Comparison of ENCODE assay signal across 8 cellular contexts in the genomic region with DNA sequence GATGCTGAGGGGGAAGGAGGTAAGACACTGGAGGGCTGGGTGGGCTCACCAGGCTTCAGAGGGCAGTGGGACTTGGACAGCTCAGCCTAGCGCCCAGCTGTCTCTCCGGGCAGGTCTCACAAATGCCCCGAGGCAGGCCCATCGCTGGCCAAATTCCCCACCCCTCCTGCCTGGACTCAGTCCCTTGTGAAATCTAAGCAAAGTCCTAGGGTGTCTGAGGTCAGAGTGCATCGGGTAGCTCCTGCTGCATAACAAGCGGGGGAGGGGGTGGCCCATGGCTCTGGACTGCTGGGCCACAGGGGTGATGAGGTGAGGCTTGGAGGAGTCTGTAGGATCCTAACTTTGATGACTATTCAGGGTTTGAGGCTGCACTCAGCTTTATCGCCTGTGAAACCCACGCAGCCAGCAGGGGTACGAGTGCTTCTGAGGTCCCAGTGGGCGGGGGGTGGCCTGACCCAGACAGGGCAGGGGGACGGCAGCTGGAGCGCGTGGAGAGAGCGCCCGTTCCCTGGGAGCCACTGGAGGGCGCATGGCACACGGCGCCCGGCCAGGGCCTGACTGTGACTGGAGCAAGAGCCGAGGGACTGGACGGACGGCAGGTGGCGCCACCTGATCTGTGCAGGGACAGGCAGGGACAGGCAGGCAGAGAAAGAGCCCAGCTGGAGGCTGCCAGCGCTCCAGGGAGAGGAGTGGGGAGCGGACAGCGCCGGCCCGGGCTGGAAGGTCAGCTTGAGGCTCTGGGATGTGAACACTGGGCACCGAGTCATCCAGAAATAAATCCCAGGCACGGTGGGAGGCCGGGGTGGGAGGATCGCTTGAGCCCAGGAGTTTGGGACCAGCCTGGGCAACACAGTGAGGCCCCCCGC. TPM values are rescaled to one million over a fixed set of nuclear protein-coding genes. Genes with fewer than 3 reads are reported as not detected.
DNase-seq lines count a peak whose midpoint lies in the region; ATAC-seq and TF ChIP-seq lines count a peak whose summit lies in the region.

No MANE protein-coding gene starts in this region.

- H3K4me2 ChIP-seq in DOHH2 (ENCODE audit: low read length) (peak overlapping the region; percentile 45), Karpas-422 (ENCODE audit: low read depth, low read length, poor library complexity, severe bottlenecking) (no peak overlapping the region)

- H3K4me1 ChIP-seq in DOHH2 (ENCODE audit: control insufficient read depth, low read length) (peaks cover 47% of the 10 kb centered on the region), Karpas-422 (ENCODE audit: low read length) (peaks cover 39% of the 10 kb centered on the region)

- H3K4me3 Mint-ChIP-seq in naive B cell, result peak overlapping the region in 1 of 8 donors; percentile 22

- no peaks in the 10 kb centered on the region for H3K36me3 Mint-ChIP-seq in naive B cell

- H3K27me3 Mint-ChIP-seq in naive B cell, result peaks cover 0 to 4% (median 3%) of the 10 kb centered on the region in 3 donors

- peak overlapping the region; percentile 8 for H3K4me3 ChIP-seq in DOHH2 (ENCODE audit: low read length)
- H3K4me3 ChIP-seq in Karpas-422 (ENCODE audit: low read length), result no peak overlapping the region

- H3K9me3 ChIP-seq in DOHH2 (ENCODE audit: control insufficient read depth, insufficient read depth, low read length), result no peaks in the 10 kb centered on the region
- H3K9me3 ChIP-seq in Karpas-422 (ENCODE audit: low read length), result no peaks in the 10 kb centered on the region

- DNase-seq in Karpas-422, result peak; percentile 96
- DNase-seq in OCI-M1 (lab: John Stamatoyannopoulos, UW), result peak; percentile 91
- DNase-seq in activated T-cell treated with anti-CD3 and anti-CD28 coated beads for 1 hour (ENCODE audit: low read depth), result peak; percentile 97
- peak; percentile 66 for DNase-seq in epithelial cell of prostate (ENCODE audit: low read depth, low spot score)
- peak; percentile 89 for DNase-seq in naive B cell
- DNase-seq in stimulated activated CD8-positive, alpha-beta memory T cell treated with anti-CD3 and anti-CD28 coated beads, Interleukin-7, amount 100 ng/mL, for 48 hours (ENCODE audit: extremely low read depth in 1 of 2, low read depth in 1 of 2), result peak; percentile 84 to 91

- H3K9me3 Mint-ChIP-seq in naive B cell, result no peaks in the 10 kb centered on the region

- H3K9me2 ChIP-seq in DOHH2 (replicated peaks; ENCODE audit: control insufficient read depth, low read length) (no peaks in the 10 kb centered on the region), Karpas-422 (replicated peaks; ENCODE audit: insufficient read depth, low read length) (no peaks in the 10 kb centered on the region)

- no peaks in the 10 kb centered on the region for H4K20me1 ChIP-seq in DOHH2 (ENCODE audit: control insufficient read depth, insufficient read depth, low read depth, low read length)
- peaks cover 7% of the 10 kb centered on the region; the same call in 1 of the 2 replicates for H4K20me1 ChIP-seq in Karpas-422 (ENCODE audit: insufficient read depth, low read depth, low read length)

- peaks cover 7% of the 10 kb centered on the region; the same call in 1 of the 2 replicates for H3F3A ChIP-seq in DOHH2 (ENCODE audit: control insufficient read depth, insufficient read depth)

- peaks cover 8 to 10% (median 9%) of the 10 kb centered on the region in 3 donors for H3K4me1 Mint-ChIP-seq in naive B cell

- H3K36me3 ChIP-seq in DOHH2 (ENCODE audit: control insufficient read depth, low read length) (peaks cover 24% of the 10 kb centered on the region), Karpas-422 (ENCODE audit: insufficient read depth, low read length) (no peaks in the 10 kb centered on the region)

- peak overlapping the region in 5 of 6 donors; percentile 15 to 94 (median 83) for H3K27ac Mint-ChIP-seq in naive B cell

- TF ChIP-seq CTCF in DOHH2 (IDR thresholded peaks at IDR 0.05; ENCODE audit: low read depth, low read length, poor library complexity, severe bottlenecking), result peak; percentile 100

- no peak overlapping the region for H2AFZ ChIP-seq in Karpas-422 (ENCODE audit: low read length)

- no peak overlapping the region for H3K9ac ChIP-seq in Karpas-422 (ENCODE audit: low read length)

- H3K79me2 ChIP-seq in DOHH2 (ENCODE audit: control insufficient read depth, low read length) (no peaks in the 10 kb centered on the region), Karpas-422 (ENCODE audit: low read length) (no peaks in the 10 kb centered on the region)

- peak overlapping the region; percentile 10; the same call in 1 of the 2 replicates for H3K27ac ChIP-seq in DOHH2 (ENCODE audit: low read depth, low read length)
- H3K27ac ChIP-seq in Karpas-422 (ENCODE audit: low read length), result no peak overlapping the region
- no peak overlapping the region for H3K27ac ChIP-seq in epithelial cell of prostate

- H3K27me3 ChIP-seq in DOHH2 (ENCODE audit: control insufficient read depth, low read length), result no peaks in the 10 kb centered on the region
- no peaks in the 10 kb centered on the region; the same call in 1 of the 2 replicates for H3K27me3 ChIP-seq in Karpas-422 (ENCODE audit: low read length)

- ATAC-seq in GM21786 (IDR thresholded peaks at IDR 0.05; ENCODE audit: unreplicated experiment) (peak; percentile 74), naive B cell (ENCODE audit: low read depth in 2 of 2) (peak; percentile 94 to 95)

RNA-seq across cellular contexts. Expression of gene CYP2W1, which starts 10.0 kb away (rescaled TPM):
- not detected in 2 replicates for total RNA-seq in Karpas-422 (2014; rRNA removed; shearing (Covaris generic); ENCODE audit: low replicate concordance)
- polyA plus RNA-seq in naive B cell (ENCODE audit: low read depth in 6 of 6), result not detected

RNA-seq across cellular contexts. Expression of gene COX19, which starts 17.6 kb away (rescaled TPM):
- 14.5 and 20.5 TPM in 2 replicates for total RNA-seq in Karpas-422 (2014; rRNA removed; shearing (Covaris generic); ENCODE audit: low replicate concordance)
- polyA plus RNA-seq in naive B cell (ENCODE audit: low read depth in 6 of 6), result 10 to 100 TPM; 22.6 to 34.5 (median 27.0) TPM

RNA-seq across cellular contexts. Expression of gene ADAP1, which starts 38.5 kb away (rescaled TPM):
- not detected in 2 replicates for total RNA-seq in Karpas-422 (2014; rRNA removed; shearing (Covaris generic); ENCODE audit: low replicate concordance)
- polyA plus RNA-seq in naive B cell (ENCODE audit: low read depth in 6 of 6), result 1 to 10 TPM; 3.3 to 7.0 (median 4.3) TPM

RNA-seq across cellular contexts. Expression of gene GPR146, which starts 51.4 kb away (rescaled TPM):
- 5.5 and 9.2 TPM in 2 replicates for total RNA-seq in Karpas-422 (2014; rRNA removed; shearing (Covaris generic); ENCODE audit: low replicate concordance)
- 1 to 10 TPM; 2.0 to 9.7 (median 3.9) TPM for polyA plus RNA-seq in naive B cell (ENCODE audit: low read depth in 6 of 6)
